Comparison of ENCODE assay signal across 23 cellular contexts in the genomic region with DNA sequence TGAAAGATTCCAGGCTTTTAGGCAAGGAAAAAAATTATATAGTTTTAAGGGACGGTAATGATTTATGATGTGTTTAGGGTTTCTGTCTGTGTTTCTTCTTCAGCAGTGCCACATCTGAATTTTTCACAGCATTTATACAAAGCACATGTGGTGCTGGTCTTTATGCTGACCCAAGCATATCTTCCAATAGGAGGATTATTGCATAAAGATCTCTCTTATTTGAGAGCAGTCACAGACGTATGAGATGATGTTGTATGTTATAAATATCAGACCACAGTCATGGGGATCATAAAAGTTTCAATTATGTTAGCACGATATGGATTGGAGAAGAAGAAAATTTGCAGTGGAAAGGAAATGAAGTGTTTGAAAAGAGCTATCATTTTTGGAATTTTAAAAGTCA.
"Had no signal": no experiment of that assay in that cellular context is flagged by ENCODE, and none has a peak within 500 bp of the region (broad histone marks: within the 10 kb centered on the region; RNA-seq: fewer than 3 reads in every experiment).

No MANE protein-coding gene starts in this region.

- H3K4me1 ChIP-seq: colonic mucosa, esophagus squamous epithelium, foreskin keratinocyte, gastrocnemius medialis, heart right ventricle, left lung, lower lobe of right lung had no signal

- DNase-seq: colonic mucosa; cortex of kidney; effector CD8-positive, alpha-beta T cell; effector memory CD8-positive, alpha-beta T cell; endodermal cell; erythroblast; esophagus squamous epithelium; foreskin keratinocyte; gastrocnemius medialis; glutamatergic neuron; heart right ventricle; left cardiac atrium; left lung; left ventricle myocardium superior; lower lobe of right lung; mesenchymal stem cell; mucosa of descending colon; naive B cell had no signal

- H3K4me3 ChIP-seq: colonic mucosa, esophagus squamous epithelium, gastrocnemius medialis, heart right ventricle, left lung, lower lobe of right lung, mucosa of descending colon had no signal

- H3K9me3 ChIP-seq: colonic mucosa, gastrocnemius medialis had no signal

- FAIRE-seq: endometrium, islet of Langerhans, keratinocyte had no signal

- H3K27ac ChIP-seq: colonic mucosa, epithelial cell of prostate, esophagus squamous epithelium, foreskin keratinocyte, gastrocnemius medialis, heart right ventricle, left lung, lower lobe of right lung had no signal

- ATAC-seq: effector memory CD8-positive, alpha-beta T cell; esophagus mucosa; foreskin keratinocyte; gastrocnemius medialis; heart right ventricle; left cardiac atrium; left lung; left ventricle myocardium superior; lower lobe of right lung; mucosa of descending colon had no signal
